Comparison of ENCODE assay signal across 1 cellular context in the genomic region with DNA sequence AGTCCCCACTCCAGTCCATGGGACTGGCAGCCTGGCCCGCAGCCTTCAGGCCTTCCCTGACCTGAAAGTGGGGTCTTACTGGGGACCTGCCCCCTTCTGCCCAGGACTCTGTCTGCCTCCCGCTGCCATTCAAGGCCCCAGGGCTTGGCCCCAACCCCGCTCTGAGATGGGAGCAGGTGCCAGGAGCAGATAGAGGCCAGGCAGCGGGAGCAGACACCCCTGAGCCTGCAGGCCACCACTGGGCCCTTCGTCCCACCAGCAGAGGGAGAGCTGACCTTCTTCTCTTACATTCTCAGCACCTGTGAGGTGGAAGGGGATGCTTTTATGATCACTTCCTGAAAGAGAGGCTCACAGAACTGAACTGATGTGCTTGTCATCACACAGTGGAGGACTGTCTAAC.
TF ChIP-seq lines count a peak whose summit lies in the region.

No MANE protein-coding gene starts in this region.

TF ChIP-seq in A549, 52 proteins besides CTCF, POLR2A, EP300 and RAD21 (continued from another document):
- TF ChIP-seq TP53 (CRISPR knock-in tag; IDR thresholded peaks at IDR 0.05): no peak
TF ChIP-seq in A549: peak in this region for 0.
